ENCODE assay signal across 8 cellular contexts in genomic region chr12:53501615-53502181, GRCh38. TPM values are rescaled to one million over a fixed set of nuclear protein-coding genes. Genes with fewer than 3 reads are reported as not detected.
DNase-seq lines count a peak whose midpoint lies in the region; ATAC-seq and TF ChIP-seq lines count a peak whose summit lies in the region.

No MANE protein-coding gene starts in this region.

- H3K27ac ChIP-seq in adrenal gland (peak overlapping the region; percentile 92 to 100 (median 99)), liver (ENCODE audit: low read depth in 1 of 2, low read length in 2 of 2) (peak overlapping the region; percentile 98 to 99), tibial artery (peak overlapping the region; percentile 96 to 98)

- H3K4me3 ChIP-seq in adrenal gland (peak overlapping the region in 3 of 4 donors; percentile 53 to 74 (median 57)), liver (ENCODE audit: low read depth in 1 of 3, low read length in 3 of 3) (peak overlapping the region; percentile 73 to 89 (median 74)), tibial artery (peak overlapping the region; percentile 70 to 76)

- peak overlapping the region; percentile 87 for H3K4me3 Mint-ChIP-seq in activated T-cell treated with anti-CD3 and anti-CD28 coated beads, Interleukin-2, amount 50 U/mL, for 4 hours

- no peak for TF ChIP-seq POLR2A in adrenal gland (IDR thresholded peaks at IDR 0.05)

- H3K4me1 Mint-ChIP-seq in activated T-cell treated with anti-CD3 and anti-CD28 coated beads, Interleukin-2, amount 50 U/mL, for 4 hours (ENCODE audit: low read depth): peaks cover 33% of the 10 kb centered on the region

- no peaks in the 10 kb centered on the region for H3K9me3 ChIP-seq in adrenal gland (replicated peaks in 1 of 3)
- no peaks in the 10 kb centered on the region for H3K9me3 ChIP-seq in liver (ENCODE audit: control insufficient read depth in 4 of 4, low read length in 3 of 4)
- H3K9me3 ChIP-seq in tibial artery: no peaks in the 10 kb centered on the region

- H3K9ac ChIP-seq in liver (ENCODE audit: low read depth in 1 of 2, low read length in 2 of 2): peak overlapping the region; percentile 60 to 68

- DNase-seq in activated T-cell treated with anti-CD3 and anti-CD28 coated beads, Interleukin-2, amount 50 U/mL, for 4 hours: no peak
- DNase-seq in activated T-cell treated with anti-CD3 and anti-CD28 coated beads, Interleukin-2, amount 50 U/mL, for 1 hour: no peak
- DNase-seq in adrenal gland: peak in 1 of 7 donors; percentile 59
- no peak for DNase-seq in tibial artery
- no peak for DNase-seq in NCI-H446 (lab: John Stamatoyannopoulos, UW)
- DNase-seq in SKM-1 (lab: John Stamatoyannopoulos, UW; ENCODE audit: unreplicated experiment): no peak
- DNase-seq in DMS 273 (lab: John Stamatoyannopoulos, UW; ENCODE audit: unreplicated experiment): no peak

- no peaks in the 10 kb centered on the region for H3K27me3 Mint-ChIP-seq in activated T-cell treated with anti-CD3 and anti-CD28 coated beads, Interleukin-2, amount 50 U/mL, for 4 hours (ENCODE audit: low read depth)

- H3K36me3 Mint-ChIP-seq in activated T-cell treated with anti-CD3 and anti-CD28 coated beads, Interleukin-2, amount 50 U/mL, for 4 hours (ENCODE audit: insufficient read depth): peaks cover 10% of the 10 kb centered on the region

- intact Hi-C loops in adrenal gland (cut with DNase I): loop anchor here (5.0 to 10.0 kb wide), 2 partner anchors 49 to 177 kb away; partner anchors contain the start of genes AAAS (in 1 of the 2) and PCBP2 (in 1 of the 2)
- intact Hi-C loops in tibial artery (cut with DNase I; ENCODE audit: low total_unique reads): loop anchor here (2.0 kb wide), 1 partner anchor 49 kb away; the partner anchor contains the start of gene PCBP2

- no peak for TF ChIP-seq RAD21 in liver (IDR thresholded peaks at IDR 0.05)

- no peak for TF ChIP-seq CTCF in adrenal gland (IDR thresholded peaks at IDR 0.05)
- TF ChIP-seq CTCF in liver (IDR thresholded peaks at IDR 0.05; ENCODE audit: low read depth, low read length, missing input control): no peak
- no peak for TF ChIP-seq CTCF in tibial artery (IDR thresholded peaks at IDR 0.05)

- H3K36me3 ChIP-seq in adrenal gland (replicated peaks in 1 of 2) (peaks cover 0 to 24% of the 10 kb centered on the region in 2 donors), liver (ENCODE audit: control insufficient read depth in 4 of 4, insufficient read depth in 3 of 4, low read depth in 1 of 4, low read length in 3 of 4) (peaks cover 0 to 14% (median 4%) of the 10 kb centered on the region in 4 donors), tibial artery (peaks cover 0 to 24% (median 8%) of the 10 kb centered on the region in 3 donors)

- 58 to 71% (median 60%) methylated on average over 4 to 10 of the region's 10 CpGs for WGBS in adrenal gland, 4 donors
- WGBS in liver: 71% methylated on average over 10 of the region's 10 CpGs

- H3K27me3 ChIP-seq in adrenal gland (no peaks in the 10 kb centered on the region), liver (ENCODE audit: control insufficient read depth in 4 of 4, insufficient read depth in 4 of 4, low read length in 3 of 4) (no peaks in the 10 kb centered on the region), tibial artery (no peaks in the 10 kb centered on the region)

- H3K4me1 ChIP-seq in adrenal gland (replicated peaks in 1 of 2) (peaks cover 29 to 46% of the 10 kb centered on the region in 2 donors), liver (ENCODE audit: control insufficient read depth in 4 of 4, insufficient read depth in 4 of 4, low read length in 3 of 4) (peaks cover 5 to 30% (median 21%) of the 10 kb centered on the region in 4 donors), tibial artery (peaks cover 0 to 60% (median 57%) of the 10 kb centered on the region in 4 donors)

- ATAC-seq in activated T-cell treated with anti-CD3 and anti-CD28 coated beads, Interleukin-2, amount 50 U/mL, for 4 hours: no peak

- no peaks in the 10 kb centered on the region for H3K9me3 Mint-ChIP-seq in activated T-cell treated with anti-CD3 and anti-CD28 coated beads, Interleukin-2, amount 50 U/mL, for 4 hours

TF ChIP-seq in liver, 16 proteins besides CTCF, POLR2A, EP300 and RAD21:
- TF ChIP-seq SP1 (IDR thresholded peaks at IDR 0.05): no peak
- TF ChIP-seq FOXA2 (IDR thresholded peaks at IDR 0.05): no peak
- TF ChIP-seq HNF4A (conservative IDR thresholded peaks at IDR 0.05): peak in 1 of 2 donors; percentile 3
- TF ChIP-seq GABPA (IDR thresholded peaks at IDR 0.05 in 1 of 2, conservative IDR thresholded peaks at IDR 0.05 in 1 of 2): no peak
- TF ChIP-seq ZBTB33 (IDR thresholded peaks at IDR 0.05): no peak

RNA-seq across cellular contexts. Expression of gene TARBP2, which starts 0.6 kb away (rescaled TPM):
- total RNA-seq in activated T-cell treated with anti-CD3 and anti-CD28 coated beads, Interleukin-2, amount 50 U/mL, for 4 hours: 10 to 100 TPM; 62.6 to 71.4 (median 64.3) TPM
- total RNA-seq in adrenal gland: 10 to 100 TPM; 22.6 to 41.7 (median 30.6) TPM
- polyA plus RNA-seq in adrenal gland: 10 to 100 TPM; 14.9 to 72.9 (median 51.7) TPM
- total RNA-seq in liver: 10 to 100 TPM; 18.7 to 22.0 TPM
- 10 to 100 TPM; 15.7 to 18.1 TPM for polyA plus RNA-seq in liver

RNA-seq across cellular contexts. Expression of gene MAP3K12, which starts 2.4 kb away (rescaled TPM):
- total RNA-seq in activated T-cell treated with anti-CD3 and anti-CD28 coated beads, Interleukin-2, amount 50 U/mL, for 4 hours: 1 to 10 TPM; 6.5 to 8.4 (median 7.7) TPM
- 10 to 100 TPM in 6 of 8 donors, 1 to 10 TPM in 2; 7.5 to 25.4 (median 16.7) TPM for total RNA-seq in adrenal gland
- polyA plus RNA-seq in adrenal gland: 10 to 100 TPM in 2 of 3 donors, 1 to 10 TPM in 1; 6.9 to 85.1 (median 69.8) TPM
- total RNA-seq in liver: 1 to 10 TPM; 1.5 to 2.4 TPM
- polyA plus RNA-seq in liver: 1 to 10 TPM in 1 of 2 donors, under 1 TPM in 1; 0.53 to 1.4 TPM

RNA-seq across cellular contexts. Expression of gene NPFF, which starts 5.6 kb away (rescaled TPM):
- not detected for total RNA-seq in activated T-cell treated with anti-CD3 and anti-CD28 coated beads, Interleukin-2, amount 50 U/mL, for 4 hours
- total RNA-seq in adrenal gland (not detected), liver (not detected)
- polyA plus RNA-seq in adrenal gland (under 1 TPM in 1 of 3 donors, not detected in 2; 0.27 TPM), liver (not detected)

RNA-seq across cellular contexts. Expression of gene PCBP2, which starts 49.8 kb away (rescaled TPM):
- total RNA-seq in activated T-cell treated with anti-CD3 and anti-CD28 coated beads, Interleukin-2, amount 50 U/mL, for 4 hours: 1,000 to 10,000 TPM; 1,031 to 1,084 (median 1,084) TPM
- 1,000 to 10,000 TPM in 2 of 8 donors, 100 to 1,000 TPM in 6; 300 to 1,158 (median 628) TPM for total RNA-seq in adrenal gland
- 100 to 1,000 TPM; 521 to 757 (median 545) TPM for polyA plus RNA-seq in adrenal gland
- 100 to 1,000 TPM; 224 to 377 TPM for total RNA-seq in liver
- 100 to 1,000 TPM; 130 to 222 TPM for polyA plus RNA-seq in liver
